8 cellular contexts compared by ENCODE assay signal in genomic region chr15:73273181-73274002, GRCh38.
DNase-seq lines count a peak whose midpoint lies in the region; ATAC-seq and TF ChIP-seq lines count a peak whose summit lies in the region.

No MANE protein-coding gene starts in this region.

- intact Hi-C loops in thyroid gland (cut with DNase I), result no loop called here

- ATAC-seq in HG02885 (IDR thresholded peaks at IDR 0.05; ENCODE audit: poor library complexity, unreplicated experiment) (peak; percentile 47), GM21619 (IDR thresholded peaks at IDR 0.05; ENCODE audit: unreplicated experiment) (no peak)
- peak; percentile 62 to 71 for ATAC-seq in natural killer cell treated with Interleukin-12 subunit alpha and Interleukin-12 subunit beta and Interleukin-15 and Interleukin-18, amount 100 ng/mL, for 72 hours

- no peak overlapping the region for H3K4me3 Mint-ChIP-seq in natural killer cell treated with Interleukin-12 subunit alpha and Interleukin-12 subunit beta and Interleukin-15 and Interleukin-18, amount 100 ng/mL, for 72 hours

- H3K9me3 ChIP-seq in thyroid gland, result no peaks in the 10 kb centered on the region

- H3K4me3 ChIP-seq in thyroid gland (replicated peaks in 1 of 3), result no peak overlapping the region

- H3K4me1 ChIP-seq in thyroid gland, result peaks cover 18 to 31% of the 10 kb centered on the region in 2 donors

- H3K4me1 Mint-ChIP-seq in natural killer cell treated with Interleukin-12 subunit alpha and Interleukin-12 subunit beta and Interleukin-15 and Interleukin-18, amount 100 ng/mL, for 72 hours (ENCODE audit: low read depth in 2 of 2), result peaks cover 0 to 4% of the 10 kb centered on the region in 2 donors

- H3K27ac ChIP-seq in thyroid gland, result no peak overlapping the region

- WGBS in thyroid gland, 2 donors, result 42% methylated on average over 5 of the region's 5 CpGs

- H3K27ac Mint-ChIP-seq in natural killer cell treated with Interleukin-12 subunit alpha and Interleukin-12 subunit beta and Interleukin-15 and Interleukin-18, amount 100 ng/mL, for 72 hours, result no peak overlapping the region

- no peaks in the 10 kb centered on the region for H3K36me3 ChIP-seq in thyroid gland

- peak; percentile 36 to 94 (median 84) for TF ChIP-seq CTCF in thyroid gland (IDR thresholded peaks at IDR 0.05)

- DNase-seq in COR-L47 (lab: John Stamatoyannopoulos, UW), result peak; percentile 33
- DNase-seq in NCI-H69 (lab: John Stamatoyannopoulos, UW), result peak; percentile 28
- peak; percentile 12 for DNase-seq in activated T-cell treated with anti-CD3 and anti-CD28 coated beads for 1 hour (ENCODE audit: low read depth)
- DNase-seq in fibroblast of gingiva (ENCODE audit: low read depth), result peak; percentile 75
- no peak for DNase-seq in natural killer cell treated with Interleukin-12 subunit alpha and Interleukin-12 subunit beta and Interleukin-15 and Interleukin-18, amount 100 ng/mL, for 72 hours (ENCODE audit: low spot score)
- DNase-seq in thyroid gland, result peak; percentile 70 to 72

- H3K27me3 Mint-ChIP-seq in natural killer cell treated with Interleukin-12 subunit alpha and Interleukin-12 subunit beta and Interleukin-15 and Interleukin-18, amount 100 ng/mL, for 72 hours, result no peaks in the 10 kb centered on the region

- H3K9me3 Mint-ChIP-seq in natural killer cell treated with Interleukin-12 subunit alpha and Interleukin-12 subunit beta and Interleukin-15 and Interleukin-18, amount 100 ng/mL, for 72 hours, result no peaks in the 10 kb centered on the region

- TF ChIP-seq POLR2A in thyroid gland (IDR thresholded peaks at IDR 0.05), result no peak

- H3K27me3 ChIP-seq in thyroid gland, result no peaks in the 10 kb centered on the region

- H3K36me3 Mint-ChIP-seq in natural killer cell treated with Interleukin-12 subunit alpha and Interleukin-12 subunit beta and Interleukin-15 and Interleukin-18, amount 100 ng/mL, for 72 hours, result no peaks in the 10 kb centered on the region
